ENCODE assay signal across 1 cellular context in the genomic region with DNA sequence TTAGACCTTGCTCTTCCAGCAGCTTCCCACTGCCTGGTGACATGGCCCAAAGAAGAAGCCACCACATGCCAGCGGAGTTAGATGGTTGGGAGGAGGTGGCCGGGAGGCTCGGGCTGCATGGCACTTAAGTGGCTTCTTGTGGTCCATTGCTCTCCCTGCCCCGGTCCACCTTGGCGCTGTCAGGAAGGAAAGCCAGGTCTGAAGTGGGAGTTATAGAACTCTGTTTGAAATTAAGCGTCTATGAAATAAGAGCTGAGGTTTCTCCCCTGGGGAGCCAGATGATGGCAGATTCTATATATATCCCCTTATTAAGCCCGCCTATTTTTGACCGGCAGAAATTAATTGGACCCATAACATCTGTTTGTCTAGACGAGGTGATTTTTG.
TF ChIP-seq lines count a peak whose summit lies in the region.

No MANE protein-coding gene starts in this region.

TF ChIP-seq in GM12878, 131 proteins besides CTCF, POLR2A, EP300 and RAD21 (continued from another document):
- TF ChIP-seq, protein P1, sequence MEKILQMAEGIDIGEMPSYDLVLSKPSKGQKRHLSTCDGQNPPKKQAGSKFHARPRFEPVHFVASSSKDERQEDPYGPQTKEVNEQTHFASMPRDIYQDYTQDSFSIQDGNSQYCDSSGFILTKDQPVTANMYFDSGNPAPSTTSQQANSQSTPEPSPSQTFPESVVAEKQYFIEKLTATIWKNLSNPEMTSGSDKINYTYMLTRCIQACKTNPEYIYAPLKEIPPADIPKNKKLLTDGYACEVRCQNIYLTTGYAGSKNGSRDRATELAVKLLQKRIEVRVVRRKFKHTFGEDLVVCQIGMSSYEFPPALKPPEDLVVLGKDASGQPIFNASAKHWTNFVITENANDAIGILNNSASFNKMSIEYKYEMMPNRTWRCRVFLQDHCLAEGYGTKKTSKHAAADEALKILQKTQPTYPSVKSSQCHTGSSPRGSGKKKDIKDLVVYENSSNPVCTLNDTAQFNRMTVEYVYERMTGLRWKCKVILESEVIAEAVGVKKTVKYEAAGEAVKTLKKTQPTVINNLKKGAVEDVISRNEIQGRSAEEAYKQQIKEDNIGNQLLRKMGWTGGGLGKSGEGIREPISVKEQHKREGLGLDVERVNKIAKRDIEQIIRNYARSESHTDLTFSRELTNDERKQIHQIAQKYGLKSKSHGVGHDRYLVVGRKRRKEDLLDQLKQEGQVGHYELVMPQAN (conservative IDR thresholded peaks at IDR 0.05): no peak
- TF ChIP-seq SMAD1 (IDR thresholded peaks at IDR 0.05; ENCODE audit: low read depth, partially characterized antibody) (no peak), ZNF622 (IDR thresholded peaks at IDR 0.05) (no peak), EED (IDR thresholded peaks at IDR 0.05; ENCODE audit: low read depth) (no peak), STAT3 (IDR thresholded peaks at IDR 0.05; ENCODE audit: low read depth, low read length) (no peak)
- TF ChIP-seq, protein P2, sequence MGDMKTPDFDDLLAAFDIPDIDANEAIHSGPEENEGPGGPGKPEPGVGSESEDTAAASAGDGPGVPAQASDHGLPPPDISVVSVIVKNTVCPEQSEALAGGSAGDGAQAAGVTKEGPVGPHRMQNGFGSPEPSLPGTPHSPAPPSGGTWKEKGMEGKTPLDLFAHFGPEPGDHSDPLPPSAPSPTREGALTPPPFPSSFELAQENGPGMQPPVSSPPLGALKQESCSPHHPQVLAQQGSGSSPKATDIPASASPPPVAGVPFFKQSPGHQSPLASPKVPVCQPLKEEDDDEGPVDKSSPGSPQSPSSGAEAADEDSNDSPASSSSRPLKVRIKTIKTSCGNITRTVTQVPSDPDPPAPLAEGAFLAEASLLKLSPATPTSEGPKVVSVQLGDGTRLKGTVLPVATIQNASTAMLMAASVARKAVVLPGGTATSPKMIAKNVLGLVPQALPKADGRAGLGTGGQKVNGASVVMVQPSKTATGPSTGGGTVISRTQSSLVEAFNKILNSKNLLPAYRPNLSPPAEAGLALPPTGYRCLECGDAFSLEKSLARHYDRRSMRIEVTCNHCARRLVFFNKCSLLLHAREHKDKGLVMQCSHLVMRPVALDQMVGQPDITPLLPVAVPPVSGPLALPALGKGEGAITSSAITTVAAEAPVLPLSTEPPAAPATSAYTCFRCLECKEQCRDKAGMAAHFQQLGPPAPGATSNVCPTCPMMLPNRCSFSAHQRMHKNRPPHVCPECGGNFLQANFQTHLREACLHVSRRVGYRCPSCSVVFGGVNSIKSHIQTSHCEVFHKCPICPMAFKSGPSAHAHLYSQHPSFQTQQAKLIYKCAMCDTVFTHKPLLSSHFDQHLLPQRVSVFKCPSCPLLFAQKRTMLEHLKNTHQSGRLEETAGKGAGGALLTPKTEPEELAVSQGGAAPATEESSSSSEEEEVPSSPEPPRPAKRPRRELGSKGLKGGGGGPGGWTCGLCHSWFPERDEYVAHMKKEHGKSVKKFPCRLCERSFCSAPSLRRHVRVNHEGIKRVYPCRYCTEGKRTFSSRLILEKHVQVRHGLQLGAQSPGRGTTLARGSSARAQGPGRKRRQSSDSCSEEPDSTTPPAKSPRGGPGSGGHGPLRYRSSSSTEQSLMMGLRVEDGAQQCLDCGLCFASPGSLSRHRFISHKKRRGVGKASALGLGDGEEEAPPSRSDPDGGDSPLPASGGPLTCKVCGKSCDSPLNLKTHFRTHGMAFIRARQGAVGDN (IDR thresholded peaks at IDR 0.05): no peak
- TF ChIP-seq, protein P3, sequence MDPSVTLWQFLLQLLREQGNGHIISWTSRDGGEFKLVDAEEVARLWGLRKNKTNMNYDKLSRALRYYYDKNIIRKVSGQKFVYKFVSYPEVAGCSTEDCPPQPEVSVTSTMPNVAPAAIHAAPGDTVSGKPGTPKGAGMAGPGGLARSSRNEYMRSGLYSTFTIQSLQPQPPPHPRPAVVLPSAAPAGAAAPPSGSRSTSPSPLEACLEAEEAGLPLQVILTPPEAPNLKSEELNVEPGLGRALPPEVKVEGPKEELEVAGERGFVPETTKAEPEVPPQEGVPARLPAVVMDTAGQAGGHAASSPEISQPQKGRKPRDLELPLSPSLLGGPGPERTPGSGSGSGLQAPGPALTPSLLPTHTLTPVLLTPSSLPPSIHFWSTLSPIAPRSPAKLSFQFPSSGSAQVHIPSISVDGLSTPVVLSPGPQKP (IDR thresholded peaks at IDR 0.05; ENCODE audit: low read depth, low read length): no peak
TF ChIP-seq in GM12878: peak in this region for 0.
